2 cellular contexts compared by ENCODE assay signal in the genomic region with DNA sequence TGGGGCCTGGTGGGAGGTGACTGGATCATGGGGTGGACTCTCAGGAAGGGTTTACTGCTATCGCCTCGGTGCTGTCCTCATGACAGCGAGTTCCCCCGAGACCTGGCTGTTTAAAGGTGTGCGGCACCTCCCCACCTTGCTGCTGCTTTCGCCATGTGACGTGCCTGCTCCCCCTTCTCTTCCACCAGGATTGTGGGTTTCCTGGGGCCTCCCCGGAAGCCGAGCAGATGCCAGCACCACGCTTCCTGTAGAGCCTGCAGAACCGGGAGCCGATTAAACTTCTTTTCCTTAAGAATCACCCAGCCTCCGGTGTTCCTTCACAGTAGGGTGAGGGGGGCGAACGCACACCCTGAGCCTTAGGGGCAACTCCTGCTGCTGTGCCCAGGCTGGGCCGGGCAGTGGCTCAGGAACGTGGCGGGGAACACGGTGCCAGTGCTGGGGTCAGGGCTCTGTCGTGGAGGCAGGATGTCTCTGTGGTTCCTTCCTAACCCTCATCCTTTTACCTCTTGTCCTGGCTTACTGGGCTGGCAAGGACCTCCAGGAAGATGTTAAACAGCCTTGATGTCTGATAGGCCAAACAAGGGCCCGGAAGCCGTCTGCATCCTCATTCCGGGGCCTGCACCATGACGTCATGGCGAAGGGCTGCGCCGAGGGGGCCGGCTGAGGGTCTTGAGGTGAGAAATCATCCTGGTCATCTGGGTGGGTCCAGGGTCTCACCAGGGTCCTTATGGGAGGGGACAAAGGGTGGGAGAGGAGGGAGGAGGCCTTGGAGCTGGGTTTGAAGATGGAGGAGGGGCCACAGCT.
TF ChIP-seq lines count a peak whose summit lies in the region.

No MANE protein-coding gene starts in this region.

TF ChIP-seq in GM12891, 5 proteins besides CTCF, POLR2A, EP300 and RAD21:
- TF ChIP-seq TAF1 (IDR thresholded peaks at IDR 0.05; ENCODE audit: low read depth, low read length), result no peak
- TF ChIP-seq PAX5 (IDR thresholded peaks at IDR 0.05; ENCODE audit: insufficient read depth, low read length, severe bottlenecking), result no peak
- no peak for TF ChIP-seq POLR2AphosphoS5 (IDR thresholded peaks at IDR 0.05; ENCODE audit: low read depth, low read length)
- TF ChIP-seq POU2F2 (IDR thresholded peaks at IDR 0.05; ENCODE audit: low read depth, low read length), result no peak
- no peak for TF ChIP-seq SPI1 (IDR thresholded peaks at IDR 0.05; ENCODE audit: low read depth, low read length)

TF ChIP-seq in K562, 482 proteins besides CTCF, POLR2A, EP300 and RAD21:
- TF ChIP-seq MCM2 (IDR thresholded peaks at IDR 0.05; ENCODE audit: low read depth) (no peak), ATF7 (IDR thresholded peaks at IDR 0.05) (0 out of 2 replicates have a peak, but pooled peaks have one; percentile 12)
TF ChIP-seq in K562: peak in this region for 1.
